In the genomic region with DNA sequence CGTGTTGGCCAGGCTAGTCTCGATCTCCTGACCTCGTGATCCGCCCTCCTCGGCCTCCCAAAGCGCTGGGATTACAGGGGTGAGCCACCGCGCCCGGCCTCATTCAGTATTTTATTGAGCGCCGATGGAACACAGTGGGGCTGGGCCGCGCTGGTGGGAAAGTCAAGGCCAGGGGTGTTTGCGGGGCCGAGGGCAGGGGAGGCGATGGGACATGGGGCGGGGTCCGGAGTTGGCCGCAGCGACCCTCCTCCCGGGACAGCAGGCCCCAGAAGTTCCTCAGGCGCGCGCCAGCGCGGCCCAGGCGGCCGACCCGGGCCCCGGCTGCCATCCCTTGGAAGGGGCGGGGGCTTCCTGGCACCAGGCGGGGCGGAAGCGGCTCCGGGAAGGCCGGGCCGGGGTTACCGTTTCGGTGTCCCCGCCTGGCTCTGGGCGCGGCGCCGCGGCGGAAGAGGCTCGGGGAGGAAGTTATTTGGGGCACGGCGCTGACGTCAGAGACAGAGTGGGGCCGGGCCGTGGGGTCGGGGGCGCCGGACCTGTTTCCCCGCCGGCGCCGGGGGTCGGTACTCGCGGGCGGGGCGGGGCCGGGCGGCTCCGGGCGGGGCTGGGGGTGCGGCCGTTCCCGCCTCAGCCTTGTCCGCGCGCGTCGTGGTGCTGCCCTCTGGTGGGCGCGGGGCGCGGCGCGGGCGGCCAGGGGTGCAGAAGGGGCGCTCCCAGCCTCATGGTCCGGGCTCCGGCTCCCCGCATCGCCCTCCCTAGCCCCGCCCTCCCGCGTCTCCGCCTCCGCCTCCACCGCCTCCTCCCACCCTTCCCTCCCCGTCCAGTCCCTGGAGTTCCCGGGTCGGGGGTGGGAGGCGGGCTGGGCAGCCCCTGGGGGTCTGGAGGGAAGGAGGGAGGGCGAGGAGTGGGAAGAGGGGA, we compare ENCODE assay signal across 8 cellular contexts. TPM values are rescaled to one million over a fixed set of nuclear protein-coding genes. Genes with fewer than 3 reads are reported as not detected.
DNase-seq lines count a peak whose midpoint lies in the region; ATAC-seq and TF ChIP-seq lines count a peak whose summit lies in the region.

No MANE protein-coding gene starts in this region.

- H3K9me3 ChIP-seq in AG04450 (ENCODE audit: control insufficient read depth, insufficient read depth, low read length) = no peaks in the 10 kb centered on the region; the same call in 1 of the 2 replicates

- CTCF ChIA-PET in AG04450 (lab: Charles Lee) (no interaction called here), activated B cell treated with CpG ODN at 0.5 μM for 24 hours (lab: Charles Lee) (no interaction called here)

- DNase-seq in AG04450 (ENCODE audit: low read depth, low spot score) (peak; percentile 42), NCI-H2171 treated with DMSO at 0.1 percent for 48 hours (lab: John Stamatoyannopoulos, UW) (peak; percentile 89), activated B cell treated with CpG ODN at 0.5 μM for 24 hours (peak; percentile 87), kidney epithelial cell (ENCODE audit: low read depth) (no peak)
- DNase-seq in central memory CD4-positive, alpha-beta T cell = peak; percentile 82
- DNase-seq in stimulated activated CD4-positive, alpha-beta T cell treated with anti-CD3 and anti-CD28 coated beads, Interleukin-1b, Interleukin-23, amount 100 ng/mL, for 1 hour (ENCODE audit: low read depth in 2 of 2) = peak; percentile 60 to 68

- peak overlapping the region; percentile 81 for H3K4me3 Mint-ChIP-seq in activated B cell treated with CpG ODN at 0.5 μM for 24 hours

- POLR2A ChIA-PET in AG04450 (lab: Yijun Ruan, JAX) = no interaction called here
- POLR2A ChIA-PET in activated B cell treated with CpG ODN at 0.5 μM for 24 hours (lab: Charles Lee) = interaction anchor here (0.7 to 1.1 kb wide), 2 partner anchors 38 to 39 kb away, joined by 3 to 8 read pairs; partner anchors contain the start of gene KCTD5

- ATAC-seq in GM18861 (IDR thresholded peaks at IDR 0.05; ENCODE audit: unreplicated experiment) (peak; percentile 64), HG03095 (IDR thresholded peaks at IDR 0.05; ENCODE audit: unreplicated experiment) (peak; percentile 72), activated B cell treated with CpG ODN at 0.5 μM for 24 hours (ENCODE audit: low read depth) (peak; percentile 93)

- H3K36me3 ChIP-seq in kidney epithelial cell (ENCODE audit: control insufficient read depth, insufficient read depth, low read length) = no peaks in the 10 kb centered on the region

- peak overlapping the region; percentile 53 for H3K27ac Mint-ChIP-seq in activated B cell treated with CpG ODN at 0.5 μM for 24 hours

- H3K4me3 ChIP-seq in AG04450 (ENCODE audit: low read depth, low read length) = peak overlapping the region; percentile 61
- H3K4me3 ChIP-seq in kidney epithelial cell (ENCODE audit: low read depth, low read length) = peak overlapping the region; percentile 68

- peaks cover 11% of the 10 kb centered on the region for H3K27me3 Mint-ChIP-seq in activated B cell treated with CpG ODN at 0.5 μM for 24 hours

- no peaks in the 10 kb centered on the region for H3K9me3 Mint-ChIP-seq in activated B cell treated with CpG ODN at 0.5 μM for 24 hours

- TF ChIP-seq CTCF in AG04450 (IDR thresholded peaks at IDR 0.05; ENCODE audit: low read depth, low read length) = peak; percentile 44
- TF ChIP-seq CTCF in activated B cell treated with CpG ODN at 0.5 μM for 24 hours (IDR thresholded peaks at IDR 0.05) = no peak
- no peak for TF ChIP-seq CTCF in kidney epithelial cell (IDR thresholded peaks at IDR 0.05; ENCODE audit: insufficient read depth, low read length, poor library complexity, severe bottlenecking)

- intact Hi-C loops in activated B cell treated with CpG ODN at 0.5 μM for 24 hours (cut with micrococcal nuclease) = loop anchor here (1.0 kb wide), 4 partner anchors 31 to 48 kb away; partner anchors contain the start of genes KCTD5 and SRRM2

- peaks cover 5% of the 10 kb centered on the region for H3K4me1 Mint-ChIP-seq in activated B cell treated with CpG ODN at 0.5 μM for 24 hours

- H3K27me3 ChIP-seq in AG04450 (ENCODE audit: control insufficient read depth, insufficient read depth, low read length) (peaks cover 4% of the 10 kb centered on the region), kidney epithelial cell (ENCODE audit: control insufficient read depth, insufficient read depth, low read length) (peaks cover 11% of the 10 kb centered on the region)

- H3K27ac ChIP-seq in AG04450 (ENCODE audit: low read depth, low read length) = no peak overlapping the region

- H3K36me3 Mint-ChIP-seq in activated B cell treated with CpG ODN at 0.5 μM for 24 hours (ENCODE audit: low read depth) = no peaks in the 10 kb centered on the region

RNA-seq across cellular contexts. Expression of gene PRSS27, which starts 1.0 kb away (rescaled TPM):
- polyA plus RNA-seq in AG04450 (2011; rRNA removed) = 0.32 and 0.46 TPM in 2 replicates
- 0.04 and 0.23 TPM in 2 replicates for polyA minus RNA-seq in AG04450 (2011; rRNA and poly(A)+ RNA removed)
- total RNA-seq in activated B cell treated with CpG ODN at 0.5 μM for 24 hours (1.5 and 1.8 TPM in 2 replicates), kidney epithelial cell (2.9 and 3.1 TPM in 2 replicates)

RNA-seq across cellular contexts. Expression of gene SRRM2, which starts 31.5 kb away (rescaled TPM):
- 80.5 and 116 TPM in 2 replicates for polyA plus RNA-seq in AG04450 (2011; rRNA removed)
- 130 and 214 TPM in 2 replicates for polyA minus RNA-seq in AG04450 (2011; rRNA and poly(A)+ RNA removed)
- total RNA-seq in activated B cell treated with CpG ODN at 0.5 μM for 24 hours = 891 and 963 TPM in 2 replicates
- 82.6 and 136 TPM in 2 replicates for total RNA-seq in kidney epithelial cell

RNA-seq across cellular contexts. Expression of gene KCTD5, which starts 38.7 kb away (rescaled TPM):
- 27.7 and 27.8 TPM in 2 replicates for polyA plus RNA-seq in AG04450 (2011; rRNA removed)
- 20.7 and 21.0 TPM in 2 replicates for polyA minus RNA-seq in AG04450 (2011; rRNA and poly(A)+ RNA removed)
- 30.3 and 31.4 TPM in 2 replicates for total RNA-seq in activated B cell treated with CpG ODN at 0.5 μM for 24 hours
- 47.4 and 47.8 TPM in 2 replicates for total RNA-seq in kidney epithelial cell

RNA-seq across cellular contexts. Expression of gene ELOB, which starts 56.1 kb away (rescaled TPM):
- 146 and 230 TPM in 2 replicates for polyA plus RNA-seq in AG04450 (2011; rRNA removed)
- polyA minus RNA-seq in AG04450 (2011; rRNA and poly(A)+ RNA removed) = 64.6 and 91.4 TPM in 2 replicates
- 172 and 190 TPM in 2 replicates for total RNA-seq in activated B cell treated with CpG ODN at 0.5 μM for 24 hours
- 557 and 714 TPM in 2 replicates for total RNA-seq in kidney epithelial cell
